ENCODE assay signal across 18 cellular contexts in the genomic region with DNA sequence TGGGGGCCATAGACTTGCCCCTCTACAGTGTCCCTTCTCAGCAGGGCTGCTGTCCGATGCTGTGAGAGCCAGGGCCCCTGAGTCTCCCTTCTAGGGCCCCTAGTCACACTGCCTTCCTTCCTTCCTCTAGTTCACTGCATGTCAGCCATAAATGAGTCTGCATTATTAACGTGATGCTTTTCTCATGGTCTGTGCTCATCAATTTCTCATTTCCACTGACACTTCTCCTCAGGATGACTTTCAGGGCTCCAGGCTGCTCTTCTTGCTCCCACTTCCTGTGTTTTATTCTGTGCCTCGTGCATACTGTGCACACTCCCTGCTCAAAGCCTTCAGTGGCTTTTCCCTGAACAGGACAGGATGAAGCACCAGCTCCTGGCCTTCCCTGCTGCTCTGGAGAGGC.
A peak's percentile ranks its signal among the peaks of the same experiment; 100 is the strongest.
DNase-seq lines count a peak whose midpoint lies in the region; ATAC-seq and TF ChIP-seq lines count a peak whose summit lies in the region.
"Had no signal": no experiment of that assay in that cellular context is flagged by ENCODE, and none has a peak within 500 bp of the region (broad histone marks: within the 10 kb centered on the region; RNA-seq: fewer than 3 reads in every experiment).

No MANE protein-coding gene starts in this region.

- peaks cover 16% of the 10 kb centered on the region for H3K36me3 Mint-ChIP-seq in activated CD4-positive, alpha-beta T cell treated with anti-CD3 and anti-CD28 coated beads, Interleukin-2, amount 10 ng/mL, durations not matched to agents 7 days and 5 days (ENCODE audit: low read depth)

- no peaks in the 10 kb centered on the region for H3K9me3 ChIP-seq in Loucy (ENCODE audit: insufficient read depth, low read depth, low read length)
- H3K9me3 ChIP-seq: adrenal gland, Caco-2, esophagus squamous epithelium had no signal

- peaks cover 25% of the 10 kb centered on the region for H3K4me1 ChIP-seq in Loucy (ENCODE audit: insufficient read depth, low read length, poor library complexity, severe bottlenecking)
- H3K4me1 ChIP-seq: Caco-2 had no signal

- peak overlapping the region; percentile 38 for H3K4me2 ChIP-seq in Loucy (ENCODE audit: low read depth, low read length, poor library complexity, severe bottlenecking)
- H3K4me2 ChIP-seq: KMS-11 had no signal

- H3K36me3 ChIP-seq in Loucy (ENCODE audit: insufficient read depth, low read length): peaks cover 4% of the 10 kb centered on the region; the same call in 1 of the 2 replicates
- H3K36me3 ChIP-seq: adrenal gland, esophagus squamous epithelium had no signal

- H3K79me2 ChIP-seq in Loucy (ENCODE audit: insufficient read depth, low read length): peaks cover 28% of the 10 kb centered on the region

- peak overlapping the region; percentile 92 for H3K27ac ChIP-seq in cingulate gyrus (ENCODE audit: low read depth, low read length)
- H3K27ac ChIP-seq: adrenal gland, coronary artery, esophagus squamous epithelium, KMS-11 had no signal

- TF ChIP-seq CTCF in Loucy (conservative IDR thresholded peaks at IDR 0.05; ENCODE audit: low read length): no peak

- no peaks in the 10 kb centered on the region for H3K9me3 Mint-ChIP-seq in activated CD4-positive, alpha-beta T cell treated with anti-CD3 and anti-CD28 coated beads, Interleukin-2, amount 10 ng/mL, durations not matched to agents 7 days and 5 days
- H3K9me3 Mint-ChIP-seq: neural crest cell had no signal

- peaks cover 64% of the 10 kb centered on the region for H3K4me1 Mint-ChIP-seq in activated CD4-positive, alpha-beta T cell treated with anti-CD3 and anti-CD28 coated beads, Interleukin-2, amount 10 ng/mL, durations not matched to agents 7 days and 5 days

- H2AFZ ChIP-seq in Loucy (ENCODE audit: low read length): no peak overlapping the region

- no peak overlapping the region for H3K4me3 Mint-ChIP-seq in activated CD4-positive, alpha-beta T cell treated with anti-CD3 and anti-CD28 coated beads, Interleukin-2, amount 10 ng/mL, durations not matched to agents 7 days and 5 days
- H3K4me3 Mint-ChIP-seq: neural crest cell had no signal

- H3K9ac ChIP-seq in Loucy (ENCODE audit: low read depth, low read length, poor library complexity, severe bottlenecking): peak overlapping the region; percentile 32
- H3K9ac ChIP-seq: KMS-11 had no signal

- H3F3A ChIP-seq in Loucy (ENCODE audit: low read depth): no peaks in the 10 kb centered on the region

- H3K9me2 ChIP-seq in Loucy (replicated peaks; ENCODE audit: low read depth, low read length): no peaks in the 10 kb centered on the region

- no peaks in the 10 kb centered on the region for H3K27me3 ChIP-seq in Loucy (ENCODE audit: insufficient read depth, low read length, poor library complexity, severe bottlenecking)
- H3K27me3 ChIP-seq: adrenal gland, esophagus squamous epithelium had no signal

- POLR2A ChIA-PET in activated CD4-positive, alpha-beta T cell treated with anti-CD3 and anti-CD28 coated beads, Interleukin-2, amount 10 ng/mL, durations not matched to agents 7 days and 5 days (lab: Charles Lee): no interaction called here

- DNase-seq in activated CD4-positive, alpha-beta T cell treated with anti-CD3 and anti-CD28 coated beads, Interleukin-2, amount 10 ng/mL, durations not matched to agents 7 days and 5 days: no peak
- no peak for DNase-seq in activated CD4-positive, alpha-beta T cell treated with anti-CD3 and anti-CD28 coated beads for 48 hours
- DNase-seq in stimulated activated naive CD8-positive, alpha-beta T cell treated with anti-CD3 and anti-CD28 coated beads, Interleukin-15, Interleukin-2, amounts not matched to agents 100 U/mL and 50 U/mL, for 24 hours: no peak
- no peak for DNase-seq in iPS-NIHi11 (ENCODE audit: low spot score)
- DNase-seq: adrenal gland; Caco-2; esophagus squamous epithelium; NCI-H2029 treated with DMSO at 0.1 percent for 48 hours; RPMI8226; stimulated activated naive CD4-positive, alpha-beta T cell treated with Interleukin-2 at 50 U/mL for 16 hours had no signal

- peak; percentile 15 for ATAC-seq in stimulated activated naive CD8-positive, alpha-beta T cell treated with anti-CD3 and anti-CD28 coated beads, Interleukin-15, Interleukin-2, amounts not matched to agents 100 U/mL and 50 U/mL, for 24 hours
- ATAC-seq in GM21529 (IDR thresholded peaks at IDR 0.05; ENCODE audit: unreplicated experiment) (no peak), GM19452 (IDR thresholded peaks at IDR 0.05; ENCODE audit: unreplicated experiment) (no peak)
- ATAC-seq: HCT116 had no signal

- H3K4me3 ChIP-seq in Loucy (ENCODE audit: low read length, poor library complexity, severe bottlenecking): no peak overlapping the region
- H3K4me3 ChIP-seq: adrenal gland, coronary artery, esophagus squamous epithelium had no signal

- H3K27me3 Mint-ChIP-seq in activated CD4-positive, alpha-beta T cell treated with anti-CD3 and anti-CD28 coated beads, Interleukin-2, amount 10 ng/mL, durations not matched to agents 7 days and 5 days: no peaks in the 10 kb centered on the region

- CTCF ChIA-PET in activated CD4-positive, alpha-beta T cell treated with anti-CD3 and anti-CD28 coated beads, Interleukin-2, amount 10 ng/mL, durations not matched to agents 7 days and 5 days (lab: Charles Lee): interaction anchor here (2.1 to 4.2 kb wide), 2 partner anchors 17 to 21 kb away, joined by 6 to 27 read pairs; no protein-coding TSS in a partner anchor

- H3K27ac Mint-ChIP-seq in activated CD4-positive, alpha-beta T cell treated with anti-CD3 and anti-CD28 coated beads, Interleukin-2, amount 10 ng/mL, durations not matched to agents 7 days and 5 days: peak overlapping the region; percentile 42

- H4K20me1 ChIP-seq in Loucy (ENCODE audit: insufficient read depth, low read length, poor library complexity, severe bottlenecking): no peaks in the 10 kb centered on the region
